In genomic region chr1:40855513-40855912, GRCh38 we compare ENCODE assay signal across 13 cellular contexts. TPM values are rescaled to one million over a fixed set of nuclear protein-coding genes. Genes with fewer than 3 reads are reported as not detected.
DNase-seq lines count a peak whose midpoint lies in the region; FAIRE-seq and TF ChIP-seq lines count a peak whose summit lies in the region.
"Had no signal": no experiment of that assay in that cellular context is flagged by ENCODE, and none has a peak within 500 bp of the region (broad histone marks: within the 10 kb centered on the region; RNA-seq: fewer than 3 reads in every experiment).

No MANE protein-coding gene starts in this region.

- DNase-seq in NCI-H2227 (lab: John Stamatoyannopoulos, UW; ENCODE audit: unreplicated experiment) (peak; percentile 12), NCI-H2227 treated with DMSO at 0.1 percent for 48 hours (lab: John Stamatoyannopoulos, UW) (no peak), GM13976 (ENCODE audit: low spot score) (no peak), mesendoderm (peak; percentile 58), GM19239 (ENCODE audit: insufficient read length, low spot score) (no peak), NCI-H2171 (lab: John Stamatoyannopoulos, UW) (no peak), glomerular visceral epithelial cell (ENCODE audit: extremely low spot score) (no peak)
- DNase-seq: activated naive CD8-positive, alpha-beta T cell treated with anti-CD3 and anti-CD28 coated beads, Interleukin-2, amount 10 ng/mL, durations not matched to agents 7 days and 5 days; AML-193; Peyer's patch had no signal

- H3K4ac ChIP-seq in mesendoderm (ENCODE audit: low read depth, low read length), result no peak overlapping the region

- no peak overlapping the region for H4K8ac ChIP-seq in mesendoderm (ENCODE audit: low read depth, low read length)

- TF ChIP-seq CTCF in GM13976 (IDR thresholded peaks at IDR 0.05; ENCODE audit: borderline replicate concordance, control extremely low read depth, extremely low read depth, insufficient read depth, missing control alignments), result peak; percentile 18
- TF ChIP-seq CTCF in WI38 (IDR thresholded peaks at IDR 0.05; ENCODE audit: low read depth, low read length), result 0 out of 2 replicates have a peak, but pooled peaks have one; percentile 18

- no peak overlapping the region for H3K9ac ChIP-seq in mesendoderm (ENCODE audit: low read length)

- H3K23ac ChIP-seq in mesendoderm (ENCODE audit: low read length), result no peak overlapping the region

- H4K5ac ChIP-seq in mesendoderm (ENCODE audit: low read length), result no peak overlapping the region

- H3K4me2 ChIP-seq in mesendoderm (ENCODE audit: low read length), result no peak overlapping the region

- no peak overlapping the region for H2BK5ac ChIP-seq in mesendoderm (ENCODE audit: low read length)

- no peak for FAIRE-seq in GM19239 (lab: Jason Lieb, UNC)
- FAIRE-seq: endometrium, GM12892 had no signal

- no CpG with 5 or more reads among the region's 6 CpGs for WGBS in mesendoderm (ENCODE audit: extremely low coverage, insufficient coverage, low lambda C conversion rate)

- no peak overlapping the region for H3K27ac ChIP-seq in mesendoderm (ENCODE audit: low read depth, low read length)
- H3K27ac ChIP-seq: Peyer's patch had no signal

- no peaks in the 10 kb centered on the region for H3K27me3 ChIP-seq in mesendoderm (ENCODE audit: insufficient read depth, low read length, poor library complexity)
- H3K27me3 ChIP-seq: Peyer's patch had no signal

- H3K4me3 ChIP-seq in WI38 (ENCODE audit: low read depth, low read length) (no peak overlapping the region), mesendoderm (ENCODE audit: low read length) (no peak overlapping the region)
- H3K4me3 ChIP-seq: Peyer's patch had no signal

- H3K36me3 ChIP-seq in mesendoderm (ENCODE audit: control insufficient read depth, insufficient read depth, low read length), result no peaks in the 10 kb centered on the region
- H3K36me3 ChIP-seq: Peyer's patch had no signal

- H3K79me1 ChIP-seq in mesendoderm (ENCODE audit: low read length), result no peaks in the 10 kb centered on the region

- H2BK120ac ChIP-seq in mesendoderm (ENCODE audit: low read depth, low read length), result no peak overlapping the region

- no peak overlapping the region for H3K56ac ChIP-seq in mesendoderm (ENCODE audit: low read length)

- H2BK15ac ChIP-seq in mesendoderm (replicated peaks; ENCODE audit: low read depth), result no peak overlapping the region

- H2AK5ac ChIP-seq in mesendoderm (ENCODE audit: low read length), result no peak overlapping the region

- in situ Hi-C loops in GM13976 (cut with MboI; ENCODE audit: low sequenced_read_pairs, unreplicated experiment), result loop anchor here (10.0 kb wide), 1 partner anchor 99 kb away; no protein-coding TSS in a partner anchor

- H3K4me1 ChIP-seq in mesendoderm (ENCODE audit: control insufficient read depth, low read depth, low read length), result no peaks in the 10 kb centered on the region

- no peaks in the 10 kb centered on the region for H3K79me2 ChIP-seq in mesendoderm (ENCODE audit: control insufficient read depth, insufficient read depth, low read length)

- H3K18ac ChIP-seq in mesendoderm (ENCODE audit: low read length), result no peak overlapping the region

RNA-seq across cellular contexts. Expression of gene CITED4, which starts 6.7 kb away (rescaled TPM):
- polyA plus RNA-seq in mesendoderm (2013, experiment 1 of 2), result 12.3 TPM
- 12.8 TPM for polyA plus RNA-seq in mesendoderm (2013, experiment 2 of 2)

Comparison
In these comparisons a context has a peak if more than half of its experiments do, and no peak if none do; other contexts are left out.
1. DNase-seq: peak in NCI-H2227 (single experiment) and mesendoderm (single experiment); none in NCI-H2227 treated with DMSO at 0.1 percent for 48 hours (single experiment), GM13976 (single experiment), GM19239 (single experiment), NCI-H2171 (single experiment) and glomerular visceral epithelial cell (single experiment).